In the genomic region with DNA sequence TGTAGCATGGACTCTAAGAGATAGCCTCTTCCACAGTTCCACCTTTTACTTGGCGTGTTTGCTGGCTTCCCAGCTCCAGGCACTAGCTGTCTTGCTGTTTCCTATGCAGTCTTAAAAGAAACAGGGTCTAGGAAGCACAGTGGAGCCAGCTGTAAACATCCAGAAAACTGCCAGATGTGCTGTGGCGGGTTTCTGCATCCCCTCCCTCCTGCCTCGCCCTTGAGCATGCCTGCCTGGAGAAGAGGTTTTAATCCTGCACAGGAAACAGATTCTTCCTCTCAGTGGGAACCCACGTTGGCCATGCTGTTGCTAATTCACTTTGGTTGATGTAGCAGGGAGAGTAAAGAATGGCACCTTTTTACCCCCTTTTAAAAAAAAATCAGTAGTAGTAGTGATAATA, we compare ENCODE assay signal across 1 cellular context.
TF ChIP-seq lines count a peak whose summit lies in the region.

No MANE protein-coding gene starts in this region.

TF ChIP-seq in GM23338, 12 proteins besides CTCF, POLR2A, EP300 and RAD21 (continued from another document):
- TF ChIP-seq, protein P1, sequence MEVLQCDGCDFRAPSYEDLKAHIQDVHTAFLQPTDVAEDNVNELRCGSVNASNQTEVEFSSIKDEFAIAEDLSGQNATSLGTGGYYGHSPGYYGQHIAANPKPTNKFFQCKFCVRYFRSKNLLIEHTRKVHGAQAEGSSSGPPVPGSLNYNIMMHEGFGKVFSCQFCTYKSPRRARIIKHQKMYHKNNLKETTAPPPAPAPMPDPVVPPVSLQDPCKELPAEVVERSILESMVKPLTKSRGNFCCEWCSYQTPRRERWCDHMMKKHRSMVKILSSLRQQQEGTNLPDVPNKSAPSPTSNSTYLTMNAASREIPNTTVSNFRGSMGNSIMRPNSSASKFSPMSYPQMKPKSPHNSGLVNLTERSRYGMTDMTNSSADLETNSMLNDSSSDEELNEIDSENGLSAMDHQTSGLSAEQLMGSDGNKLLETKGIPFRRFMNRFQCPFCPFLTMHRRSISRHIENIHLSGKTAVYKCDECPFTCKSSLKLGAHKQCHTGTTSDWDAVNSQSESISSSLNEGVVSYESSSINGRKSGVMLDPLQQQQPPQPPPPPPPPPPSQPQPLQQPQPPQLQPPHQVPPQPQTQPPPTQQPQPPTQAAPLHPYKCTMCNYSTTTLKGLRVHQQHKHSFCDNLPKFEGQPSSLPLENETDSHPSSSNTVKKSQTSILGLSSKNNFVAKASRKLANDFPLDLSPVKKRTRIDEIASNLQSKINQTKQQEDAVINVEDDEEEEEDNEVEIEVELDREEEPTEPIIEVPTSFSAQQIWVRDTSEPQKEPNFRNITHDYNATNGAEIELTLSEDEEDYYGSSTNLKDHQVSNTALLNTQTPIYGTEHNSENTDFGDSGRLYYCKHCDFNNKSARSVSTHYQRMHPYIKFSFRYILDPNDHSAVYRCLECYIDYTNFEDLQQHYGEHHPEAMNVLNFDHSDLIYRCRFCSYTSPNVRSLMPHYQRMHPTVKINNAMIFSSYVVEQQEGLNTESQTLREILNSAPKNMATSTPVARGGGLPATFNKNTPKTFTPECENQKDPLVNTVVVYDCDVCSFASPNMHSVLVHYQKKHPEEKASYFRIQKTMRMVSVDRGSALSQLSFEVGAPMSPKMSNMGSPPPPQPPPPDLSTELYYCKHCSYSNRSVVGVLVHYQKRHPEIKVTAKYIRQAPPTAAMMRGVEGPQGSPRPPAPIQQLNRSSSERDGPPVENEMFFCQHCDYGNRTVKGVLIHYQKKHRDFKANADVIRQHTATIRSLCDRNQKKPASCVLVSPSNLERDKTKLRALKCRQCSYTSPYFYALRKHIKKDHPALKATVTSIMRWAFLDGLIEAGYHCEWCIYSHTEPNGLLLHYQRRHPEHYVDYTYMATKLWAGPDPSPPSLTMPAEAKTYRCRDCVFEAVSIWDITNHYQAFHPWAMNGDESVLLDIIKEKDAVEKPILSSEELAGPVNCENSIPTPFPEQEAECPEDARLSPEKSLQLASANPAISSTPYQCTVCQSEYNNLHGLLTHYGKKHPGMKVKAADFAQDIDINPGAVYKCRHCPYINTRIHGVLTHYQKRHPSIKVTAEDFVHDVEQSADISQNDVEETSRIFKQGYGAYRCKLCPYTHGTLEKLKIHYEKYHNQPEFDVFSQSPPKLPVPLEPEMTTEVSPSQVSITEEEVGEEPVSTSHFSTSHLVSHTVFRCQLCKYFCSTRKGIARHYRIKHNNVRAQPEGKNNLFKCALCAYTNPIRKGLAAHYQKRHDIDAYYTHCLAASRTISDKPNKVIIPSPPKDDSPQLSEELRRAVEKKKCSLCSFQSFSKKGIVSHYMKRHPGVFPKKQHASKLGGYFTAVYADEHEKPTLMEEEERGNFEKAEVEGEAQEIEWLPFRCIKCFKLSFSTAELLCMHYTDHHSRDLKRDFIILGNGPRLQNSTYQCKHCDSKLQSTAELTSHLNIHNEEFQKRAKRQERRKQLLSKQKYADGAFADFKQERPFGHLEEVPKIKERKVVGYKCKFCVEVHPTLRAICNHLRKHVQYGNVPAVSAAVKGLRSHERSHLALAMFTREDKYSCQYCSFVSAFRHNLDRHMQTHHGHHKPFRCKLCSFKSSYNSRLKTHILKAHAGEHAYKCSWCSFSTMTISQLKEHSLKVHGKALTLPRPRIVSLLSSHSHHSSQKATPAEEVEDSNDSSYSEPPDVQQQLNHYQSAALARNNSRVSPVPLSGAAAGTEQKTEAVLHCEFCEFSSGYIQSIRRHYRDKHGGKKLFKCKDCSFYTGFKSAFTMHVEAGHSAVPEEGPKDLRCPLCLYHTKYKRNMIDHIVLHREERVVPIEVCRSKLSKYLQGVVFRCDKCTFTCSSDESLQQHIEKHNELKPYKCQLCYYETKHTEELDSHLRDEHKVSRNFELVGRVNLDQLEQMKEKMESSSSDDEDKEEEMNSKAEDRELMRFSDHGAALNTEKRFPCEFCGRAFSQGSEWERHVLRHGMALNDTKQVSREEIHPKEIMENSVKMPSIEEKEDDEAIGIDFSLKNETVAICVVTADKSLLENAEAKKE (CRISPR knock-in tag; IDR thresholded peaks at IDR 0.05) = no peak
- TF ChIP-seq, protein P2, sequence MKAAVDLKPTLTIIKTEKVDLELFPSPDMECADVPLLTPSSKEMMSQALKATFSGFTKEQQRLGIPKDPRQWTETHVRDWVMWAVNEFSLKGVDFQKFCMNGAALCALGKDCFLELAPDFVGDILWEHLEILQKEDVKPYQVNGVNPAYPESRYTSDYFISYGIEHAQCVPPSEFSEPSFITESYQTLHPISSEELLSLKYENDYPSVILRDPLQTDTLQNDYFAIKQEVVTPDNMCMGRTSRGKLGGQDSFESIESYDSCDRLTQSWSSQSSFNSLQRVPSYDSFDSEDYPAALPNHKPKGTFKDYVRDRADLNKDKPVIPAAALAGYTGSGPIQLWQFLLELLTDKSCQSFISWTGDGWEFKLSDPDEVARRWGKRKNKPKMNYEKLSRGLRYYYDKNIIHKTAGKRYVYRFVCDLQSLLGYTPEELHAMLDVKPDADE (IDR thresholded peaks at IDR 0.05) = no peak
- TF ChIP-seq EZH2 (IDR thresholded peaks at IDR 0.05; ENCODE audit: low read depth, unreplicated experiment) (no peak), CREB1 (CRISPR knock-in tag; IDR thresholded peaks at IDR 0.05; ENCODE audit: low read depth) (no peak), JUNB (IDR thresholded peaks at IDR 0.05; ENCODE audit: unreplicated experiment) (no peak), ZNF331 (CRISPR knock-in tag; IDR thresholded peaks at IDR 0.05; ENCODE audit: low read depth) (no peak), POLR2AphosphoS5 (IDR thresholded peaks at IDR 0.05; ENCODE audit: low read depth) (no peak)
- TF ChIP-seq, protein P3, sequence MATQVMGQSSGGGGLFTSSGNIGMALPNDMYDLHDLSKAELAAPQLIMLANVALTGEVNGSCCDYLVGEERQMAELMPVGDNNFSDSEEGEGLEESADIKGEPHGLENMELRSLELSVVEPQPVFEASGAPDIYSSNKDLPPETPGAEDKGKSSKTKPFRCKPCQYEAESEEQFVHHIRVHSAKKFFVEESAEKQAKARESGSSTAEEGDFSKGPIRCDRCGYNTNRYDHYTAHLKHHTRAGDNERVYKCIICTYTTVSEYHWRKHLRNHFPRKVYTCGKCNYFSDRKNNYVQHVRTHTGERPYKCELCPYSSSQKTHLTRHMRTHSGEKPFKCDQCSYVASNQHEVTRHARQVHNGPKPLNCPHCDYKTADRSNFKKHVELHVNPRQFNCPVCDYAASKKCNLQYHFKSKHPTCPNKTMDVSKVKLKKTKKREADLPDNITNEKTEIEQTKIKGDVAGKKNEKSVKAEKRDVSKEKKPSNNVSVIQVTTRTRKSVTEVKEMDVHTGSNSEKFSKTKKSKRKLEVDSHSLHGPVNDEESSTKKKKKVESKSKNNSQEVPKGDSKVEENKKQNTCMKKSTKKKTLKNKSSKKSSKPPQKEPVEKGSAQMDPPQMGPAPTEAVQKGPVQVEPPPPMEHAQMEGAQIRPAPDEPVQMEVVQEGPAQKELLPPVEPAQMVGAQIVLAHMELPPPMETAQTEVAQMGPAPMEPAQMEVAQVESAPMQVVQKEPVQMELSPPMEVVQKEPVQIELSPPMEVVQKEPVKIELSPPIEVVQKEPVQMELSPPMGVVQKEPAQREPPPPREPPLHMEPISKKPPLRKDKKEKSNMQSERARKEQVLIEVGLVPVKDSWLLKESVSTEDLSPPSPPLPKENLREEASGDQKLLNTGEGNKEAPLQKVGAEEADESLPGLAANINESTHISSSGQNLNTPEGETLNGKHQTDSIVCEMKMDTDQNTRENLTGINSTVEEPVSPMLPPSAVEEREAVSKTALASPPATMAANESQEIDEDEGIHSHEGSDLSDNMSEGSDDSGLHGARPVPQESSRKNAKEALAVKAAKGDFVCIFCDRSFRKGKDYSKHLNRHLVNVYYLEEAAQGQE (IDR thresholded peaks at IDR 0.05; ENCODE audit: unreplicated experiment) = no peak
